ENCODE assay signal across 11 cellular contexts in genomic region chr22:39315389-39315788, GRCh38. TPM values are rescaled to one million over a fixed set of nuclear protein-coding genes. Genes with fewer than 3 reads are reported as not detected.
DNase-seq lines count a peak whose midpoint lies in the region; FAIRE-seq and TF ChIP-seq lines count a peak whose summit lies in the region.
"Had no signal": no experiment of that assay in that cellular context is flagged by ENCODE, and none has a peak within 500 bp of the region (broad histone marks: within the 10 kb centered on the region; RNA-seq: fewer than 3 reads in every experiment).

No MANE protein-coding gene starts in this region.

- DNase-seq in brain microvascular endothelial cell (no peak), superior temporal gyrus (ENCODE audit: extremely low spot score) (no peak), urothelium cell line (ENCODE audit: low spot score) (no peak), COLO829 (ENCODE audit: low spot score) (no peak)
- no peak for DNase-seq in stimulated activated CD4-positive, alpha-beta T cell treated with anti-CD3 and anti-CD28 coated beads, Interleukin-2, amount 100 ng/mL, for 48 hours
- DNase-seq: GOT3, MV-4-11, nucleus accumbens had no signal

- H3K4me1 ChIP-seq in BLaER1 (peaks cover 82% of the 10 kb centered on the region), HUES64 (ENCODE audit: insufficient read depth, low read length) (peaks cover 12% of the 10 kb centered on the region; the same call in 1 of the 2 replicates), mesodermal cell (ENCODE audit: control insufficient read depth, insufficient read depth, low read length, poor library complexity, severe bottlenecking) (peaks cover 48% of the 10 kb centered on the region)

- no peak overlapping the region for H3K27ac ChIP-seq in BLaER1
- H3K27ac ChIP-seq in HUES64 (ENCODE audit: low read depth, low read length), result peak overlapping the region; percentile 99; the same call in 1 of the 2 replicates
- no peak overlapping the region for H3K27ac ChIP-seq in brain microvascular endothelial cell
- peak overlapping the region; percentile 53 for H3K27ac ChIP-seq in mesodermal cell (ENCODE audit: low read depth, low read length, severe bottlenecking)

- H3K9me3 ChIP-seq in BLaER1, result no peaks in the 10 kb centered on the region
- H3K9me3 ChIP-seq in HUES64 (ENCODE audit: insufficient read depth, low read depth, low read length), result no peaks in the 10 kb centered on the region
- H3K9me3 ChIP-seq in mesodermal cell (ENCODE audit: control insufficient read depth, low read length), result no peaks in the 10 kb centered on the region

- WGBS in HUES64, result 94% methylated on average over 13 of the region's 13 CpGs
- 97 to 100% methylated on average over 10 to 13 of the region's 13 CpGs for WGBS in mesodermal cell (ENCODE audit: insufficient coverage in 2 of 2), 2 experiments

- no peak for FAIRE-seq in urothelium cell line (lab: Jason Lieb, UNC)

- peaks cover 89% of the 10 kb centered on the region for H4K20me1 ChIP-seq in BLaER1

- 0 out of 2 replicates have a peak overlapping the region, but pooled peaks have one; percentile 87 for H3K4me3 ChIP-seq in BLaER1
- H3K4me3 ChIP-seq in HUES64 (ENCODE audit: low read length), result peak overlapping the region; percentile 31; the same call in 1 of the 2 replicates
- H3K4me3 ChIP-seq in brain microvascular endothelial cell (ENCODE audit: low read depth, low read length), result peak overlapping the region; percentile 93
- H3K4me3 ChIP-seq in mesodermal cell (ENCODE audit: extremely low read depth, insufficient read depth, low read length, poor library complexity, severe bottlenecking), result peak overlapping the region; percentile 92

- H3K36me3 ChIP-seq in BLaER1 (peaks cover 82% of the 10 kb centered on the region), HUES64 (ENCODE audit: insufficient read depth, low read length) (peaks cover 76% of the 10 kb centered on the region), brain microvascular endothelial cell (replicated peaks) (peaks cover 87% of the 10 kb centered on the region), mesodermal cell (ENCODE audit: control insufficient read depth, insufficient read depth, low read length) (peaks cover 77% of the 10 kb centered on the region)

- H3K4me2 ChIP-seq in BLaER1, result peak overlapping the region; percentile 96

- H3K9ac ChIP-seq in BLaER1 (peak overlapping the region; percentile 99; the same call in 1 of the 2 replicates), HUES64 (ENCODE audit: low read depth, low read length) (peak overlapping the region; percentile 49)

- TF ChIP-seq CTCF in brain microvascular endothelial cell (IDR thresholded peaks at IDR 0.05; ENCODE audit: low read depth, low read length, missing control alignments), result no peak

- in situ Hi-C loops in brain microvascular endothelial cell (cut with HindIII; ENCODE audit: low pct_ligation_motif_present, low sequenced_read_pairs), result no loop called here

- H3K27me3 ChIP-seq in BLaER1 (no peaks in the 10 kb centered on the region), HUES64 (ENCODE audit: insufficient read depth, low read length) (no peaks in the 10 kb centered on the region), brain microvascular endothelial cell (replicated peaks) (no peaks in the 10 kb centered on the region)

RNA-seq across cellular contexts. Expression of gene RPL3, which starts 4.0 kb away (rescaled TPM):
- polyA plus RNA-seq in HUES64 (2013, experiment 1 of 2), result 2,333 TPM
- 2,549 TPM for polyA plus RNA-seq in HUES64 (2013, experiment 2 of 2)
- polyA plus RNA-seq in mesodermal cell (2013, experiment 1 of 2), result 2,523 TPM
- 2,399 TPM for polyA plus RNA-seq in mesodermal cell (2013, experiment 2 of 2)

RNA-seq across cellular contexts. Expression of gene SYNGR1, which starts 34.4 kb away (rescaled TPM):
- 12.3 TPM for polyA plus RNA-seq in HUES64 (2013, experiment 1 of 2)
- 13.8 TPM for polyA plus RNA-seq in HUES64 (2013, experiment 2 of 2)
- polyA plus RNA-seq in mesodermal cell (2013, experiment 1 of 2), result 37.9 TPM
- 29.3 TPM for polyA plus RNA-seq in mesodermal cell (2013, experiment 2 of 2)

Comparison
In these comparisons a context has a peak if more than half of its experiments do, and no peak if none do; other contexts are left out.
1. H3K27ac ChIP-seq: peak in HUES64 (single experiment) and mesodermal cell (single experiment); none in BLaER1 (single experiment) and brain microvascular endothelial cell (single experiment).
2. H3K4me3 ChIP-seq: peak in every context shown above with its lines; median percentile 93 in brain microvascular endothelial cell; 92 in mesodermal cell; 87 in BLaER1; 31 in HUES64.